Comparison of ENCODE assay signal across 8 cellular contexts in genomic region chr2:24075915-24076848, GRCh38. TPM values are rescaled to one million over a fixed set of nuclear protein-coding genes. Genes with fewer than 3 reads are reported as not detected.
A peak's percentile ranks its signal among the peaks of the same experiment; 100 is the strongest.
DNase-seq lines count a peak whose midpoint lies in the region; ATAC-seq, FAIRE-seq and TF ChIP-seq lines count a peak whose summit lies in the region.

SF3B6 (minus strand) TSS chr2:24076326; CDS start chr2:24076229, 97 bp downstream.

- H3K36me3 ChIP-seq in bronchial epithelial cell (ENCODE audit: control insufficient read depth, insufficient read depth, low read length) (peaks cover 10% of the 10 kb centered on the region), iPS-20b (ENCODE audit: insufficient read depth, low read depth, low read length) (peaks cover 48% of the 10 kb centered on the region)

- POLR2A ChIA-PET in AG04449 (lab: Yijun Ruan, JAX), result interaction anchor here (0.7 to 1.8 kb wide), 6 partner anchors 9 to 149 kb away, joined by 3 to 11 read pairs (median 8); partner anchors contain the start of genes ATAD2B, TP53I3 and WDCP

- FAIRE-seq in bronchial epithelial cell (lab: Jason Lieb, UNC), result no peak

- no peak within 1 kb of the TSS for H3K27ac ChIP-seq in iPS-20b (ENCODE audit: low read length)
- H3K27ac ChIP-seq in skin epidermis, result peak within 1 kb of the TSS; percentile 48 to 97 (median 90)

- H3K4me3 ChIP-seq in AG04449 (ENCODE audit: low read depth, low read length) (peak within 1 kb of the TSS; percentile 97), WI38 (ENCODE audit: low read depth, low read length) (peak within 1 kb of the TSS; percentile 94), bronchial epithelial cell (ENCODE audit: low read depth, low read length) (peak within 1 kb of the TSS; percentile 66), iPS-20b (ENCODE audit: low read length) (peak within 1 kb of the TSS; percentile 96), skin epidermis (peak within 1 kb of the TSS; percentile 66 to 83 (median 77))

- peak within 1 kb of the TSS; percentile 92 for H3K9ac ChIP-seq in iPS-20b (ENCODE audit: low read depth, low read length)

- peaks cover 3% of the 10 kb centered on the region; the same call in 1 of the 2 replicates for H3K4me1 ChIP-seq in iPS-20b (ENCODE audit: insufficient read depth, low read length)

- peak; percentile 88 for DNase-seq in AG04449 (ENCODE audit: low read depth, low spot score)
- peak; percentile 97 for DNase-seq in NCI-H2227 treated with DMSO at 0.1 percent for 48 hours (lab: John Stamatoyannopoulos, UW)
- DNase-seq in bronchial epithelial cell (ENCODE audit: low read depth), result peak; percentile 98

- H3K27me3 ChIP-seq in bronchial epithelial cell (ENCODE audit: control insufficient read depth, insufficient read depth, low read length) (no peaks in the 10 kb centered on the region), iPS-20b (ENCODE audit: insufficient read depth, low read length) (no peaks in the 10 kb centered on the region)

- ATAC-seq in GM18907 (IDR thresholded peaks at IDR 0.05; ENCODE audit: unreplicated experiment), result peak; percentile 93
- peak; percentile 96 for ATAC-seq in HG03159 (IDR thresholded peaks at IDR 0.05; ENCODE audit: unreplicated experiment)

- no peak for TF ChIP-seq CTCF in AG04449 (IDR thresholded peaks at IDR 0.05; ENCODE audit: insufficient read depth, low read length, missing control alignments)
- TF ChIP-seq CTCF in WI38 (IDR thresholded peaks at IDR 0.05; ENCODE audit: low read depth, low read length), result no peak
- no peak for TF ChIP-seq CTCF in bronchial epithelial cell (IDR thresholded peaks at IDR 0.05; ENCODE audit: insufficient read depth, low read length, severe bottlenecking)

- CTCF ChIA-PET in AG04449 (lab: Yijun Ruan, JAX), result interaction anchor here (1.2 to 2.2 kb wide), 3 partner anchors 8 to 251 kb away, joined by 4 to 8 read pairs (median 8); partner anchors contain the start of genes ATAD2B and TP53I3

- H3K9me3 ChIP-seq in iPS-20b (ENCODE audit: insufficient read depth, low read depth, low read length), result no peaks in the 10 kb centered on the region

RNA-seq across cellular contexts. Expression of gene SF3B6, which starts in this region (rescaled TPM):
- 202 and 223 TPM in 2 replicates for total RNA-seq in bronchial epithelial cell
